In the genomic region with DNA sequence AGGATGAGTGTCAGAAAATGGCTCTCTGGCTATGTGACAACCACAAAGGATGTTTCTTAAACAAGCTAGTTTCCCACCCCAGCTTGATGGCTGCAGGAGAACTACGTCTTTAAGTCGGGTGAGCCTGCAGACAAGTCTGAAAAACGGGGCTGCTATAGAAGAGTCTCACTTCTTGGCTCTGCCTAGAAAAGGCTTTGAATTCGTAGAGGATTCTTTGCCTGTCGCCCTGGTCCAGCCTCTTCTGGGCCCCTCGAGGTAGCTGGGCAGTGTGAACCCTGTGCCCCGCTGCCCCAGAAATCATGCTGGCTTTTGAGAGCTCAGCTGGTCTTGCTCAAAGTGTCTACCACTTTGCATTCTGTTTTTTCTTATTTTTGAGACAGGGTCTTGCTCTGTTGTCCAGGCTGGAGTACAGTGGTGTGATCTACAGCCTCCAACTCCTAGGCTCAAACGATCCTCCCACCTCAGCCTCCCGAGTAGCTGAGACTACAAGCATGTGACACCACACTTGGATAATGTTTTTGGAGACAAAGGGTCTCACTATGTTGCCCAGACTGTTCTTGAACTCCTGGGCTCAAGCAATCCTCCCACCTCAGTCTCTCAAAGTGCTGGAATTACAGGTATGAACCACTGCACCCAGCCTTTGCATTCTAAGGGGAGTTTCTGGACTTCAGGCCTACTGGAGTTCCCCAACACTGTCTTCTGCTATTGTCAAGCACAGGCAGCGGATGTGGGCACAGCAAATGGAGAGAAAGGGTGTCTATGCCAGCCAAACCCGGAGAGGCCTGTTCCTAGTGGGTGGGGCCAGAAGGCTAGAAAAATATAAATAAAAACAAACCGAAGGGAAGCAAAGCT, we compare ENCODE assay signal across 21 cellular contexts. TPM values are rescaled to one million over a fixed set of nuclear protein-coding genes. Genes with fewer than 3 reads are reported as not detected.
DNase-seq lines count a peak whose midpoint lies in the region; ATAC-seq, FAIRE-seq and TF ChIP-seq lines count a peak whose summit lies in the region.
"Had no signal": no experiment of that assay in that cellular context is flagged by ENCODE, and none has a peak within 500 bp of the region (broad histone marks: within the 10 kb centered on the region; RNA-seq: fewer than 3 reads in every experiment).

No MANE protein-coding gene starts in this region.

- H3K9me3 ChIP-seq in RWPE2 (ENCODE audit: severe bottlenecking) (no peaks in the 10 kb centered on the region), HepG2 (ENCODE audit: low read length) (no peaks in the 10 kb centered on the region), sigmoid colon (no peaks in the 10 kb centered on the region), MM.1S (replicated peaks; ENCODE audit: insufficient read depth, low read length) (no peaks in the 10 kb centered on the region)
- H3K9me3 ChIP-seq: thyroid gland had no signal

- H3K9ac ChIP-seq in HepG2 (ENCODE audit: insufficient read depth, low read depth, low read length) (no peak overlapping the region), MM.1S (ENCODE audit: low read length) (no peak overlapping the region)

- POLR2A ChIA-PET in HepG2 (lab: Yijun Ruan, JAX), result interaction anchor here (0.8 to 15.1 kb wide), 9 partner anchors 8 to 108 kb away, joined by 3 to 380 read pairs (median 4); partner anchors contain the start of gene CEBPG

- H3K27ac ChIP-seq in RWPE2 (ENCODE audit: poor library complexity, severe bottlenecking) (no peak overlapping the region), HepG2 (ENCODE audit: extremely low read length, insufficient read depth, low read length) (peak overlapping the region; percentile 24), sigmoid colon (no peak overlapping the region), MM.1S (ENCODE audit: low read length) (no peak overlapping the region)
- H3K27ac ChIP-seq: coronary artery, SK-N-MC, thyroid gland had no signal

- ATAC-seq in RWPE2 (ENCODE audit: low read depth), result no peak
- ATAC-seq in HepG2, result no peak
- no peak for ATAC-seq in GM19351 (IDR thresholded peaks at IDR 0.05; ENCODE audit: unreplicated experiment)
- ATAC-seq in HG02852 (IDR thresholded peaks at IDR 0.05; ENCODE audit: unreplicated experiment), result no peak
- ATAC-seq: activated T-cell treated with anti-CD3 and anti-CD28 coated beads, Interleukin-2, amount 50 U/mL, for 4 hours had no signal

- H3K27me3 ChIP-seq in RWPE2 (ENCODE audit: insufficient read depth, poor library complexity, severe bottlenecking) (peaks cover 13% of the 10 kb centered on the region), HepG2 (ENCODE audit: control insufficient read depth in 1 of 2, insufficient read depth in 2 of 2, low read length in 2 of 2) (no peaks in the 10 kb centered on the region), sigmoid colon (peaks cover 2 to 29% (median 6%) of the 10 kb centered on the region in 3 donors), MM.1S (replicated peaks; ENCODE audit: insufficient read depth, low read length) (peaks cover 93% of the 10 kb centered on the region)
- H3K27me3 ChIP-seq: thyroid gland had no signal

- TF ChIP-seq POLR2A in HepG2 (IDR thresholded peaks at IDR 0.05; ENCODE audit: insufficient read depth in 1 of 2, low read depth in 2 of 2, low read length in 2 of 2) (no peak), sigmoid colon (IDR thresholded peaks at IDR 0.05) (no peak)

- WGBS in HepG2 (ENCODE audit: low lambda C conversion rate), result 59% methylated on average over 8 of the region's 12 CpGs
- WGBS in sigmoid colon, 2 donors, result 79 to 87% methylated on average over 12 of the region's 12 CpGs

- H3K4me1 ChIP-seq in RWPE2 (ENCODE audit: insufficient read depth, poor library complexity, severe bottlenecking), result peaks cover 51% of the 10 kb centered on the region
- peaks cover 88% of the 10 kb centered on the region for H3K4me1 ChIP-seq in HepG2 (ENCODE audit: insufficient read depth, low read length)
- peaks cover 0 to 36% (median 30%) of the 10 kb centered on the region in 4 donors for H3K4me1 ChIP-seq in sigmoid colon
- no peaks in the 10 kb centered on the region for H3K4me1 ChIP-seq in MM.1S (ENCODE audit: low read length)

- FAIRE-seq in HepG2 (lab: Jason Lieb, UNC), result no peak
- FAIRE-seq: keratinocyte had no signal

- H4K20me1 ChIP-seq in HepG2 (ENCODE audit: insufficient read depth, low read length), result peaks cover 15% of the 10 kb centered on the region; the same call in 1 of the 2 replicates
- H4K20me1 ChIP-seq in MM.1S (ENCODE audit: insufficient read depth, low read length), result no peaks in the 10 kb centered on the region

- no peaks in the 10 kb centered on the region for H3F3A ChIP-seq in MM.1S (ENCODE audit: insufficient read depth, low read length)

- TF ChIP-seq CTCF in GM12865 (IDR thresholded peaks at IDR 0.05; ENCODE audit: insufficient read depth, low read depth, low read length, missing control alignments) (no peak), RWPE2 (IDR thresholded peaks at IDR 0.05; ENCODE audit: poor library complexity, severe bottlenecking) (no peak), HepG2 (CRISPR knock-in tag; IDR thresholded peaks at IDR 0.05) (no peak), sigmoid colon (IDR thresholded peaks at IDR 0.05) (no peak), MM.1S (IDR thresholded peaks at IDR 0.05; ENCODE audit: low read length) (no peak)

- no peak for TF ChIP-seq RAD21 in HepG2 (CRISPR knock-in tag; IDR thresholded peaks at IDR 0.05)

- no TSS peak for BruUV-seq in HepG2 (replicated peaks; lab: Mats Ljungman, UMichigan)

- no peak for TF ChIP-seq EP300 in HepG2 (IDR thresholded peaks at IDR 0.05; ENCODE audit: low read depth in 2 of 2, low read length in 2 of 2)
- no peak for TF ChIP-seq EP300 in HepG2 (CRISPR knock-in tag; IDR thresholded peaks at IDR 0.05; ENCODE audit: borderline replicate concordance)
- TF ChIP-seq EP300 in sigmoid colon (IDR thresholded peaks at IDR 0.05), result no peak

- DNase-seq in GM12865 (ENCODE audit: low read depth) (peak; percentile 49), RWPE2 (ENCODE audit: low spot score) (peak; percentile 19), HepG2 (ENCODE audit: low spot score) (no peak), sigmoid colon (peak; percentile 39), MM.1S (no peak), ACHN (no peak)
- DNase-seq: activated CD4-positive, alpha-beta T cell treated with anti-CD3 and anti-CD28 coated beads for 48 hours; activated naive CD4-positive, alpha-beta T cell treated with Interleukin-2 at 50 U/mL for 16 hours; activated T-cell treated with anti-CD3 and anti-CD28 coated beads, Interleukin-2, amount 50 U/mL, for 4 hours; NCI-H526; RPMI8226; stimulated activated CD4-positive, alpha-beta T cell treated with anti-CD3 and anti-CD28 coated beads, Interleukin-4, amount 100 ng/mL, for 24 hours; stimulated activated naive CD4-positive, alpha-beta T cell had no signal

- intact Hi-C loops in HepG2 (cut with micrococcal nuclease; ENCODE audit: unreplicated experiment), result loop anchor here (2.0 kb wide), 1 partner anchor 47 kb away; no protein-coding TSS in a partner anchor
- intact Hi-C loops in sigmoid colon (cut with DNase I), result no loop called here

- H2AFZ ChIP-seq in HepG2 (ENCODE audit: low read length), result no peak overlapping the region
- H2AFZ ChIP-seq in MM.1S (ENCODE audit: low read length), result no peak overlapping the region

- H3K4me2 ChIP-seq in HepG2 (ENCODE audit: low read depth, low read length) (no peak overlapping the region), MM.1S (ENCODE audit: low read depth, low read length) (no peak overlapping the region)

- CTCF ChIA-PET in HepG2 (lab: Yijun Ruan, JAX; ENCODE audit: low intra/inter-chr PET ratio, low total read pairs), result no interaction called here

- H3K79me2 ChIP-seq in HepG2 (ENCODE audit: insufficient read depth, low read length) (peaks cover 21% of the 10 kb centered on the region), MM.1S (ENCODE audit: low read length) (no peaks in the 10 kb centered on the region)

- in situ Hi-C loops in HepG2 (cut with HindIII; ENCODE audit: extremely low pct_ligation_motif_present, low pct_unique_long_range_greater_than_20kb) (no loop called here), ACHN (cut with HindIII; ENCODE audit: low pct_ligation_motif_present, low pct_unique_long_range_greater_than_20kb, low sequenced_read_pairs) (no loop called here)

- H3K4me3 ChIP-seq in GM12865 (ENCODE audit: low read depth, low read length), result no peak overlapping the region
- no peak overlapping the region for H3K4me3 ChIP-seq in RWPE2 (ENCODE audit: severe bottlenecking)
- no peak overlapping the region for H3K4me3 ChIP-seq in HepG2 (replicated peaks in 1 of 3; ENCODE audit: insufficient read depth in 1 of 3, low read depth in 2 of 3, low read length in 3 of 3)
- H3K4me3 ChIP-seq in sigmoid colon, result no peak overlapping the region
- no peak overlapping the region for H3K4me3 ChIP-seq in MM.1S (ENCODE audit: low read length)
- H3K4me3 ChIP-seq: coronary artery, lung, SK-N-MC, thyroid gland had no signal

- H3K36me3 ChIP-seq in RWPE2 (ENCODE audit: low read depth) (no peaks in the 10 kb centered on the region), HepG2 (replicated peaks in 1 of 2; ENCODE audit: control insufficient read depth in 1 of 2, insufficient read depth in 2 of 2, low read length in 2 of 2) (no peaks in the 10 kb centered on the region; a peak in 1 of 5 replicates), sigmoid colon (no peaks in the 10 kb centered on the region), MM.1S (replicated peaks; ENCODE audit: insufficient read depth, low read length) (no peaks in the 10 kb centered on the region)
- H3K36me3 ChIP-seq: thyroid gland had no signal

- H3K9me2 ChIP-seq in MM.1S (replicated peaks; ENCODE audit: insufficient read depth, low read length), result no peaks in the 10 kb centered on the region

RNA-seq across cellular contexts. Expression of gene CEBPA, which starts 6.5 kb away (rescaled TPM):
- 99.9 and 103 TPM in 2 replicates for total RNA-seq in HepG2 (2016; rRNA removed; fragmentation: Illumina TruSeq; extraction: Trizol)
- 28.5 and 32.0 TPM in 2 replicates for total RNA-seq in HepG2 (2016; cell fraction: cytosol; rRNA removed; fragmentation: Illumina TruSeq; extraction: Trizol; ENCODE audit: low read depth)
- 99.3 and 101 TPM in 2 replicates for total RNA-seq in HepG2 (2016; cell fraction: insoluble cytoplasmic fraction; rRNA removed; fragmentation: Illumina TruSeq; extraction: Trizol)
- 88.0 and 107 TPM in 2 replicates for total RNA-seq in HepG2 (2016; cell fraction: membrane; rRNA removed; fragmentation: Illumina TruSeq; extraction: Trizol)
- 47.4 and 51.4 TPM in 2 replicates for total RNA-seq in HepG2 (2016; cell fraction: nucleus; rRNA removed; fragmentation: Illumina TruSeq; extraction: Trizol)
- polyA plus RNA-seq in HepG2 (2011; rRNA removed), result 24.8 and 35.0 TPM in 2 replicates
- 40.5 and 42.6 TPM in 2 replicates for polyA plus RNA-seq in HepG2 (2011; cell fraction: cytosol; rRNA removed)
- polyA plus RNA-seq in HepG2 (2011; cell fraction: nucleus; rRNA removed), result 17.3 and 19.3 TPM in 2 replicates
- polyA plus RNA-seq in HepG2 (2012), result 22.3 and 27.0 TPM in 2 replicates
- polyA plus RNA-seq in HepG2 (2016; cell fraction: cytosol; fragmentation: Illumina TruSeq; extraction: Trizol; ENCODE audit: low read depth), result 23.5 and 27.9 TPM in 2 replicates
- 121 and 123 TPM in 2 replicates for polyA plus RNA-seq in HepG2 (2016; cell fraction: insoluble cytoplasmic fraction; fragmentation: Illumina TruSeq; extraction: Trizol; ENCODE audit: low read depth)
- 68.7 and 77.8 TPM in 2 replicates for polyA plus RNA-seq in HepG2 (2016; cell fraction: membrane; fragmentation: Illumina TruSeq; extraction: Trizol; ENCODE audit: low read depth)
- polyA plus RNA-seq in HepG2 (2016; cell fraction: nucleus; fragmentation: Illumina TruSeq; extraction: Trizol; ENCODE audit: insufficient read depth, low read depth), result 76.4 and 86.3 TPM in 2 replicates
- polyA minus RNA-seq in HepG2 (2011; rRNA and poly(A)+ RNA removed; ENCODE audit: low replicate concordance), result 4.5 and 45.0 TPM in 2 replicates
- polyA minus RNA-seq in HepG2 (2011; cell fraction: cytosol; rRNA and poly(A)+ RNA removed), result 25.4 and 32.4 TPM in 2 replicates
- polyA minus RNA-seq in HepG2 (2011; cell fraction: nucleus; rRNA and poly(A)+ RNA removed), result 15.6 and 18.2 TPM in 2 replicates
- total RNA-seq in sigmoid colon, result 10 to 100 TPM in 1 of 4 donors, 1 to 10 TPM in 3; 2.9 to 16.1 (median 6.9) TPM
- 10 to 100 TPM; 43.5 to 64.3 (median 48.0) TPM for polyA plus RNA-seq in sigmoid colon
- polyA plus RNA-seq: fibroblast of lung had no signal

Comparison
In these comparisons a context has a peak if more than half of its experiments do, and no peak if none do; other contexts are left out.
1. DNase-seq: peak in GM12865 (single experiment), RWPE2 (single experiment) and sigmoid colon (single experiment); none in HepG2 (single experiment), MM.1S (single experiment) and ACHN (single experiment).